ENCODE assay signal across 14 cellular contexts in the genomic region with DNA sequence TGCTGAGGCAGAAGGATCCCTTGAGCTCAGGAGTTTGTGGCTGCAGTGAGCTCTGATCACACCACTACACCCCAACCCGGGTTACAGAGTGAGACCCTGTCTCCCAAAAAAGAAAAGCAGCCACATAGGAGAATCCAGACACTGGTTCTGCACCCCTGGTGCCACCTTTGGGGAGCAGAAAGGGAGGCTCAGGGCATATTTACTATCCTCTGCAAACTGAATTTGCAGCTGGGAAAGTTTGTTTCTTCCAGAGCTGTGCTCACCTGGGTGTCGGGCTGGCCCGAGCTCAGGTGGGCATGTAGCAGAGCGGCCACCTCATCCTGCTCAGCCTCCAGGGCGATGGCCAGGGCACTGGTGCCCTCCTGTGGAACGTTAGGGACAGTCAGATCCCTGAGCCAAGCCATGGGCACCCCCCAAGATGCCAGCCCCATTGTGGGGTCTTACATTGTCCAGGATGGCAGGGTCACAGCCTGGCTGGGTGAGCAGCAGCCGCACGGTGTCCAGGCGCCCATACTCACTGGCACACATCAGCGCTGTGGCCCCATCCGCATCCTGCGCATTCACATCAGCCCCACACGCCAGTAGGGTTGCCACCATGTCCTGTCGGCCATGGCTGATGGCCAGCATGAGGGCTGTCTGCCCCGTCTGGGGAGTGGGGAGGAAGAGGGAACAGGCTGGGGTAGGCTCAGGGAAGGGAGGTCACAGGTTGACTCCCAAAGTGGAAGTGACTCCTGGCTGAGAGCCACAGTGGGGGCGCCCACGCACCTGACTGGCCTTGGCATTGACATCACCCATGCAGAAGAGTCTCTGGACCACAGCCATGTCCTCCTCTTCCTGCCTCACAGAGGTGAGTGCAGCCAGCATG. TPM values are rescaled to one million over a fixed set of nuclear protein-coding genes. Genes with fewer than 3 reads are reported as not detected.
DNase-seq lines count a peak whose midpoint lies in the region; ATAC-seq and TF ChIP-seq lines count a peak whose summit lies in the region.
"Had no signal": no experiment of that assay in that cellular context is flagged by ENCODE, and none has a peak within 500 bp of the region (broad histone marks: within the 10 kb centered on the region; RNA-seq: fewer than 3 reads in every experiment).

No MANE protein-coding gene starts in this region.

- TF ChIP-seq CTCF in chondrocyte (IDR thresholded peaks at IDR 0.05) = peak; percentile 13
- peak in 2 of 11 experiments; percentile 8 to 23 for TF ChIP-seq CTCF in spleen (IDR thresholded peaks at IDR 0.05 in 8 of 11, conservative IDR thresholded peaks at IDR 0.05 in 3 of 11)
- TF ChIP-seq CTCF in testis (IDR thresholded peaks at IDR 0.05) = no peak

- intact Hi-C loops in spleen (cut with DNase I; ENCODE audit: low total_unique reads) (no loop called here), testis (cut with DNase I; ENCODE audit: low total_unique reads) (no loop called here)

- no peaks in the 10 kb centered on the region for H3K9me3 Mint-ChIP-seq in activated T-cell treated with anti-CD3 and anti-CD28 coated beads, Interleukin-2, amount 50 U/mL, for 4 hours
- peaks cover 5% of the 10 kb centered on the region for H3K9me3 Mint-ChIP-seq in chondrocyte (ENCODE audit: low read depth)
- H3K9me3 Mint-ChIP-seq: activated T-helper 1 cell treated with anti-CD3 and anti-CD28 coated beads, Interleukin-12 subunit alpha, Interleukin-12 subunit beta, Interleukin-2, Interleukin-4 antibody, amounts not matched to agents 30 ng/mL and 10 ng/mL and 1 ng/mL, durations not matched to agents 14 hours and 24 hours and 36 hours had no signal

- no peak for TF ChIP-seq POLR2A in spleen (IDR thresholded peaks at IDR 0.05)
- TF ChIP-seq POLR2A in testis (IDR thresholded peaks at IDR 0.05) = no peak

- no peak for DNase-seq in activated T-cell treated with anti-CD3 and anti-CD28 coated beads, Interleukin-2, amount 50 U/mL, for 4 hours
- DNase-seq in activated T-cell treated with anti-CD3 and anti-CD28 coated beads for 4 hours (no peak), MV-4-11 (lab: John Stamatoyannopoulos, UW) (peak; percentile 38), chondrocyte (ENCODE audit: low spot score) (no peak), spleen (no peak), SW 1271 (lab: John Stamatoyannopoulos, UW) (no peak), testis (no peak)
- DNase-seq in effector CD4-positive, alpha-beta T cell = no peak
- DNase-seq: colonic mucosa; NCI-H2107; stimulated activated CD4-positive, alpha-beta T cell treated with anti-CD3 and anti-CD28 coated beads, Interleukin-12 subunit alpha, Interleukin-12 subunit beta, amount 100 ng/mL, for 4 hours; stimulated activated naive CD8-positive, alpha-beta T cell treated with anti-CD3 and anti-CD28 coated beads, Interleukin-15, Interleukin-2, amounts not matched to agents 100 U/mL and 50 U/mL, for 24 hours; T-helper 17 cell had no signal

- peak overlapping the region in 6 of 8 donors; percentile 11 to 96 (median 80) for H3K27ac ChIP-seq in spleen
- no peak overlapping the region for H3K27ac ChIP-seq in testis
- H3K27ac ChIP-seq: colonic mucosa had no signal

- peaks cover 26 to 51% (median 48%) of the 10 kb centered on the region in 6 donors for H3K4me1 ChIP-seq in spleen
- peaks cover 18% of the 10 kb centered on the region for H3K4me1 ChIP-seq in testis
- H3K4me1 ChIP-seq: colonic mucosa had no signal

- peak overlapping the region; percentile 100 for H3K4me3 Mint-ChIP-seq in activated T-cell treated with anti-CD3 and anti-CD28 coated beads, Interleukin-2, amount 50 U/mL, for 4 hours
- no peak overlapping the region for H3K4me3 Mint-ChIP-seq in chondrocyte (ENCODE audit: unreplicated experiment)

- H3K27ac Mint-ChIP-seq in chondrocyte (ENCODE audit: unreplicated experiment) = no peak overlapping the region
- H3K27ac Mint-ChIP-seq: activated T-helper 1 cell treated with anti-CD3 and anti-CD28 coated beads, Interleukin-12 subunit alpha, Interleukin-12 subunit beta, Interleukin-2, Interleukin-4 antibody, amounts not matched to agents 30 ng/mL and 10 ng/mL and 1 ng/mL, durations not matched to agents 14 hours and 24 hours and 36 hours had no signal

- 61 to 84% (median 68%) methylated on average over 5 to 17 of the region's 17 CpGs for WGBS in spleen, 5 donors
- 80 to 83% methylated on average over 6 to 17 of the region's 17 CpGs for WGBS in testis, 2 donors

- H3K36me3 Mint-ChIP-seq in activated T-cell treated with anti-CD3 and anti-CD28 coated beads, Interleukin-2, amount 50 U/mL, for 4 hours (ENCODE audit: insufficient read depth) = peaks cover 12% of the 10 kb centered on the region
- H3K36me3 Mint-ChIP-seq in chondrocyte (ENCODE audit: low read depth) = peaks cover 15% of the 10 kb centered on the region

- peak in 1 of 2 donors; percentile 1 for ATAC-seq in activated T-cell treated with anti-CD3 and anti-CD28 coated beads, Interleukin-2, amount 50 U/mL, for 4 hours
- ATAC-seq: stimulated activated naive CD8-positive, alpha-beta T cell treated with anti-CD3 and anti-CD28 coated beads, Interleukin-15, Interleukin-2, amounts not matched to agents 100 U/mL and 50 U/mL, for 24 hours; T-helper 17 cell had no signal

- H3K36me3 ChIP-seq in spleen (peaks cover 0 to 51% (median 16%) of the 10 kb centered on the region in 6 donors), testis (ENCODE audit: low read depth, missing control alignments) (no peaks in the 10 kb centered on the region)
- H3K36me3 ChIP-seq: colonic mucosa had no signal

- H3K27me3 Mint-ChIP-seq in activated T-cell treated with anti-CD3 and anti-CD28 coated beads, Interleukin-2, amount 50 U/mL, for 4 hours (ENCODE audit: low read depth) = no peaks in the 10 kb centered on the region
- no peaks in the 10 kb centered on the region for H3K27me3 Mint-ChIP-seq in chondrocyte (ENCODE audit: low read depth)
- H3K27me3 Mint-ChIP-seq: T-helper 17 cell had no signal

- no peak overlapping the region for H3K4me3 ChIP-seq in spleen
- no peak overlapping the region for H3K4me3 ChIP-seq in testis
- H3K4me3 ChIP-seq: colonic mucosa had no signal

- peaks cover 25% of the 10 kb centered on the region for H3K4me1 Mint-ChIP-seq in activated T-cell treated with anti-CD3 and anti-CD28 coated beads, Interleukin-2, amount 50 U/mL, for 4 hours (ENCODE audit: low read depth)
- peaks cover 28% of the 10 kb centered on the region for H3K4me1 Mint-ChIP-seq in chondrocyte (ENCODE audit: low read depth)

- H3K27me3 ChIP-seq in spleen (replicated peaks in 1 of 7) (no peaks in the 10 kb centered on the region), testis (no peaks in the 10 kb centered on the region)
- H3K27me3 ChIP-seq: colonic mucosa had no signal

- no peaks in the 10 kb centered on the region for H3K9me3 ChIP-seq in spleen
- H3K9me3 ChIP-seq in testis = no peaks in the 10 kb centered on the region
- H3K9me3 ChIP-seq: colonic mucosa had no signal

RNA-seq across cellular contexts. Expression of gene RPS28, which starts 3.1 kb away (rescaled TPM):
- 1,000 to 10,000 TPM; 2,484 to 2,756 (median 2,693) TPM for total RNA-seq in activated T-cell treated with anti-CD3 and anti-CD28 coated beads, Interleukin-2, amount 50 U/mL, for 4 hours
- total RNA-seq in chondrocyte (1,057 to 1,248 TPM (median 1,100 TPM) in 3 replicates), spleen (1,000 to 10,000 TPM in 4 of 7 donors, 100 to 1,000 TPM in 3; 356 to 1,972 (median 1,411) TPM), testis (100 to 1,000 TPM; 221 to 398 TPM)
- polyA plus RNA-seq in spleen (1,000 to 10,000 TPM; 1,207 to 2,442 (median 2,131) TPM), testis (ENCODE audit: insufficient read depth, low read depth, low replicate concordance) (505 TPM)

RNA-seq across cellular contexts. Expression of gene NDUFA7, which starts 3.2 kb away (rescaled TPM):
- 10 to 100 TPM; 81.8 to 96.8 (median 93.0) TPM for total RNA-seq in activated T-cell treated with anti-CD3 and anti-CD28 coated beads, Interleukin-2, amount 50 U/mL, for 4 hours
- total RNA-seq in chondrocyte (25.0 to 34.1 TPM (median 26.6 TPM) in 3 replicates), spleen (10 to 100 TPM; 14.6 to 43.2 (median 28.0) TPM), testis (10 to 100 TPM; 38.2 to 50.5 TPM)
- polyA plus RNA-seq in spleen (100 to 1,000 TPM in 1 of 3 donors, 10 to 100 TPM in 2; 95.1 to 131 (median 99.6) TPM), testis (ENCODE audit: insufficient read depth, low read depth, low replicate concordance) (91.2 TPM)

RNA-seq across cellular contexts. Expression of gene CD320, which starts 16.3 kb away (rescaled TPM):
- total RNA-seq in activated T-cell treated with anti-CD3 and anti-CD28 coated beads, Interleukin-2, amount 50 U/mL, for 4 hours = 100 to 1,000 TPM; 142 to 175 (median 145) TPM
- 39.3 to 44.0 TPM (median 41.7 TPM) in 3 replicates for total RNA-seq in chondrocyte
- total RNA-seq in spleen = 100 to 1,000 TPM in 1 of 7 donors, 10 to 100 TPM in 6; 35.8 to 131 (median 73.3) TPM
- 10 to 100 TPM; 26.6 to 34.3 (median 28.1) TPM for polyA plus RNA-seq in spleen
- total RNA-seq in testis = 10 to 100 TPM; 61.2 to 65.8 TPM
- polyA plus RNA-seq in testis (ENCODE audit: insufficient read depth, low read depth, low replicate concordance) = 88.3 TPM

RNA-seq across cellular contexts. Expression of gene KANK3, which starts 18.6 kb away (rescaled TPM):
- total RNA-seq in activated T-cell treated with anti-CD3 and anti-CD28 coated beads, Interleukin-2, amount 50 U/mL, for 4 hours = under 1 TPM in 2 of 3 donors, not detected in 1; 0.41 to 0.43 TPM
- 0.56 to 1.2 TPM (median 1.2 TPM) in 3 replicates for total RNA-seq in chondrocyte
- total RNA-seq in spleen = 10 to 100 TPM; 42.2 to 84.6 (median 54.6) TPM
- polyA plus RNA-seq in spleen = 10 to 100 TPM; 14.0 to 66.7 (median 50.3) TPM
- 10 to 100 TPM in 1 of 2 donors, 1 to 10 TPM in 1; 7.1 to 13.2 TPM for total RNA-seq in testis
- 4.1 TPM for polyA plus RNA-seq in testis (ENCODE audit: insufficient read depth, low read depth, low replicate concordance)

RNA-seq across cellular contexts. Expression of gene ANGPTL4, which starts 39.5 kb away (rescaled TPM):
- under 1 TPM in 1 of 3 donors, not detected in 2; 0.24 TPM for total RNA-seq in activated T-cell treated with anti-CD3 and anti-CD28 coated beads, Interleukin-2, amount 50 U/mL, for 4 hours
- total RNA-seq in chondrocyte (56.4 to 143 TPM (median 127 TPM) in 3 replicates), spleen (10 to 100 TPM in 4 of 7 donors, 1 to 10 TPM in 3; 1.8 to 28.3 (median 11.8) TPM), testis (10 to 100 TPM; 10.2 to 18.5 TPM)
- polyA plus RNA-seq in spleen (1 to 10 TPM; 7.4 to 8.5 (median 7.8) TPM), testis (ENCODE audit: insufficient read depth, low read depth, low replicate concordance) (10.0 TPM)
- total RNA-seq: T-helper 17 cell had no signal

Comparison
In these comparisons a context has a peak if more than half of its experiments do, and no peak if none do; other contexts are left out.
1. H3K27ac ChIP-seq: peak in spleen (6 of 8); none in testis (0 of 2).